8 cellular contexts compared by ENCODE assay signal in genomic region chr3:66220066-66220465, GRCh38. TPM values are rescaled to one million over a fixed set of nuclear protein-coding genes. Genes with fewer than 3 reads are reported as not detected.
A peak's percentile ranks its signal among the peaks of the same experiment; 100 is the strongest.
DNase-seq lines count a peak whose midpoint lies in the region; ATAC-seq and TF ChIP-seq lines count a peak whose summit lies in the region.

No MANE protein-coding gene starts in this region.

- TF ChIP-seq POLR2A in ovary (IDR thresholded peaks at IDR 0.05) = no peak

- no peak overlapping the region for H3K27ac ChIP-seq in ovary

- H3K4me1 ChIP-seq in endocrine pancreas (ENCODE audit: control insufficient read depth, insufficient read depth, low read length) (peaks cover 8% of the 10 kb centered on the region), ovary (ENCODE audit: insufficient read depth) (peaks cover 3% of the 10 kb centered on the region)

- DNase-seq in Calu3 (no peak), NCI-H510A (lab: John Stamatoyannopoulos, UW) (peak; percentile 2), ovary (no peak), SHP77 (lab: John Stamatoyannopoulos, UW) (no peak), medulla oblongata (ENCODE audit: extremely low spot score) (no peak)

- H3K27me3 ChIP-seq in endocrine pancreas (ENCODE audit: control insufficient read depth, insufficient read depth, low read length) (no peaks in the 10 kb centered on the region), ovary (no peaks in the 10 kb centered on the region)

- intact Hi-C loops in Calu3 (cut with micrococcal nuclease; ENCODE audit: unreplicated experiment) (no loop called here), ovary (cut with DNase I) (loop anchor here in 1 of 4 donors (10.0 kb wide), 1 partner anchor 175 kb away; no protein-coding TSS in a partner anchor)

- no TSS peak for BruUV-seq in Calu3 (replicated peaks; lab: Mats Ljungman, UMichigan)

- peaks cover 2% of the 10 kb centered on the region for H3K9me3 Mint-ChIP-seq in Calu3 (ENCODE audit: low read depth, unreplicated experiment)

- ATAC-seq in GM21723 (IDR thresholded peaks at IDR 0.05; ENCODE audit: unreplicated experiment) (no peak), GM19467 (IDR thresholded peaks at IDR 0.05; ENCODE audit: unreplicated experiment) (no peak)

- peaks cover 14% of the 10 kb centered on the region for H3K4me1 Mint-ChIP-seq in Calu3 (ENCODE audit: low read depth, unreplicated experiment)

- H3K9ac ChIP-seq in endocrine pancreas (ENCODE audit: control insufficient read depth, insufficient read depth, low read length) = no peak overlapping the region

- TF ChIP-seq EP300 in ovary (IDR thresholded peaks at IDR 0.05) = no peak

- H3K4me3 Mint-ChIP-seq in Calu3 (ENCODE audit: low read depth, unreplicated experiment) = peak overlapping the region; percentile 76

- H3K36me3 ChIP-seq in endocrine pancreas (ENCODE audit: control insufficient read depth, insufficient read depth, low read length) (no peaks in the 10 kb centered on the region), ovary (no peaks in the 10 kb centered on the region)

- no peak overlapping the region for H3K27ac Mint-ChIP-seq in Calu3 (ENCODE audit: unreplicated experiment)

- H3K36me3 Mint-ChIP-seq in Calu3 (ENCODE audit: insufficient read depth, unreplicated experiment) = peaks cover 15% of the 10 kb centered on the region

- WGBS in ovary, 3 donors = 8 to 15% (median 15%) methylated on average over 5 of the region's 5 CpGs

- CTCF ChIA-PET in Calu3 (lab: Charles Lee) = no interaction called here

- TF ChIP-seq CTCF in Calu3 (IDR thresholded peaks at IDR 0.05; ENCODE audit: unreplicated experiment) (no peak), ovary (IDR thresholded peaks at IDR 0.05) (no peak)

- no peaks in the 10 kb centered on the region for H3K27me3 Mint-ChIP-seq in Calu3 (ENCODE audit: unreplicated experiment)

- no peaks in the 10 kb centered on the region for H3K9me3 ChIP-seq in endocrine pancreas (ENCODE audit: control insufficient read depth, low read length)
- no peaks in the 10 kb centered on the region for H3K9me3 ChIP-seq in ovary

- H3K4me3 ChIP-seq in endocrine pancreas (ENCODE audit: control insufficient read depth, insufficient read depth, low read length) = peak overlapping the region; percentile 86
- peak overlapping the region; percentile 58 for H3K4me3 ChIP-seq in ovary

RNA-seq across cellular contexts. Expression of gene SLC25A26, which starts 0.7 kb away (rescaled TPM):
- total RNA-seq in Calu3 (2022) = 15.3 and 15.8 TPM in 2 replicates
- total RNA-seq in ovary = 10 to 100 TPM; 17.3 to 32.3 (median 22.6) TPM
- polyA plus RNA-seq in ovary = 10 to 100 TPM; 19.9 to 27.7 TPM
